ENCODE assay signal across 20 cellular contexts in genomic region chr2:24651643-24652003, GRCh38.
DNase-seq lines count a peak whose midpoint lies in the region; ATAC-seq, FAIRE-seq and TF ChIP-seq lines count a peak whose summit lies in the region.
"Had no signal": no experiment of that assay in that cellular context is flagged by ENCODE, and none has a peak within 500 bp of the region (broad histone marks: within the 10 kb centered on the region; RNA-seq: fewer than 3 reads in every experiment).

No MANE protein-coding gene starts in this region.

- no peaks in the 10 kb centered on the region for H3K27me3 Mint-ChIP-seq in natural killer cell (ENCODE audit: low read depth in 2 of 2)
- H3K27me3 Mint-ChIP-seq: CD4-positive, alpha-beta memory T cell had no signal

- no peak overlapping the region for H3K4me3 ChIP-seq in SK-N-MC
- H3K4me3 ChIP-seq in SK-N-SH (ENCODE audit: low read depth in 2 of 2, low read length in 1 of 2), result no peak overlapping the region

- H3K79me2 ChIP-seq in SK-N-SH (ENCODE audit: insufficient read depth), result 0 out of 2 replicates have a peak, but pooled peaks cover 4% of the 10 kb centered on the region

- H3K9ac ChIP-seq in SK-N-MC (ENCODE audit: insufficient read length), result no peak overlapping the region
- no peak overlapping the region for H3K9ac ChIP-seq in SK-N-SH
- H3K9ac ChIP-seq: KMS-11 had no signal

- no peak for DNase-seq in GM12892 (ENCODE audit: insufficient read length)
- no peak for DNase-seq in SK-N-MC (ENCODE audit: low read depth, low spot score)
- no peak for DNase-seq in natural killer cell
- DNase-seq in renal cortical epithelial cell (ENCODE audit: low read depth), result peak; percentile 2
- DNase-seq in NCI-H128 (lab: John Stamatoyannopoulos, UW; ENCODE audit: unreplicated experiment), result no peak
- DNase-seq in NCI-H510A treated with DMSO at 0.1 percent for 48 hours (lab: John Stamatoyannopoulos, UW), result no peak
- DNase-seq in SK-N-SH, result no peak
- DNase-seq: BE2C; CD4-positive, alpha-beta memory T cell; COR-L47; DMS153; DMS79 treated with DMSO at 0.1 percent for 48 hours; EL; GOT3; H9 had no signal

- no peak for TF ChIP-seq POLR2A in GM12892 (IDR thresholded peaks at IDR 0.05; ENCODE audit: low read depth, low read length)

- no peaks in the 10 kb centered on the region for H3K9me2 ChIP-seq in SK-N-SH

- FAIRE-seq in GM12892 (lab: Jason Lieb, UNC), result peak; percentile 57
- FAIRE-seq: D721Med, G401.6 had no signal

- no peak for TF ChIP-seq RAD21 in SK-N-SH (IDR thresholded peaks at IDR 0.05; ENCODE audit: low read length)

- no peaks in the 10 kb centered on the region for H3K9me3 ChIP-seq in SK-N-MC (ENCODE audit: low read depth, low read length)
- no peaks in the 10 kb centered on the region for H3K9me3 ChIP-seq in SK-N-SH
- H3K9me3 ChIP-seq: BE2C had no signal

- POLR2A ChIA-PET in SK-N-SH (lab: Yijun Ruan, JAX), result no interaction called here

- no peaks in the 10 kb centered on the region for H3K9me3 Mint-ChIP-seq in natural killer cell
- H3K9me3 Mint-ChIP-seq: CD4-positive, alpha-beta memory T cell; H9 had no signal

- H3K4me3 Mint-ChIP-seq in natural killer cell, result no peak overlapping the region
- H3K4me3 Mint-ChIP-seq: CD4-positive, alpha-beta memory T cell; H9 had no signal

- no peak overlapping the region for H3K4me2 ChIP-seq in SK-N-SH
- H3K4me2 ChIP-seq: KMS-11 had no signal

- H3F3A ChIP-seq in SK-N-SH (replicated peaks; ENCODE audit: insufficient read depth), result no peaks in the 10 kb centered on the region

- ATAC-seq in natural killer cell (peak in 1 of 3 donors; percentile 49), HG02970 (IDR thresholded peaks at IDR 0.05; ENCODE audit: low FRiP score, unreplicated experiment) (no peak)

- peak overlapping the region; percentile 36 to 70 for H3K27ac Mint-ChIP-seq in natural killer cell
- H3K27ac Mint-ChIP-seq: H9 had no signal

- H3K36me3 Mint-ChIP-seq in natural killer cell, result no peaks in the 10 kb centered on the region

- TF ChIP-seq CTCF in natural killer cell (IDR thresholded peaks at IDR 0.05) (no peak), SK-N-SH (IDR thresholded peaks at IDR 0.05) (no peak)

- H3K36me3 ChIP-seq in SK-N-MC (ENCODE audit: insufficient read depth, low read length), result peaks cover 4% of the 10 kb centered on the region; the same call in 1 of the 2 replicates
- peaks cover 0 to 10% of the 10 kb centered on the region in 2 experiments for H3K36me3 ChIP-seq in SK-N-SH (replicated peaks in 1 of 2; ENCODE audit: control insufficient read depth in 1 of 2, insufficient read depth in 2 of 2, low read length in 1 of 2)
- H3K36me3 ChIP-seq: BE2C had no signal

- H3K4me1 Mint-ChIP-seq in natural killer cell, result peaks cover 33 to 38% of the 10 kb centered on the region in 2 donors

- no peak for TF ChIP-seq EP300 in SK-N-SH (IDR thresholded peaks at IDR 0.05; ENCODE audit: borderline replicate concordance in 1 of 2, low read depth in 1 of 2, low read length in 1 of 2)

- H3K4me1 ChIP-seq in SK-N-SH (ENCODE audit: control insufficient read depth in 1 of 2, insufficient read depth in 2 of 2, low read depth in 1 of 2, low read length in 1 of 2), result peaks cover 0 to 3% of the 10 kb centered on the region in 2 experiments; a peak in 2 of 4 replicates
- H3K4me1 ChIP-seq: BE2C had no signal

- H2AFZ ChIP-seq in SK-N-SH (ENCODE audit: low read depth), result no peak overlapping the region

- no peaks in the 10 kb centered on the region for H3K27me3 ChIP-seq in SK-N-SH (ENCODE audit: insufficient read depth)
- H3K27me3 ChIP-seq: BE2C had no signal

- CTCF ChIA-PET in SK-N-SH (lab: Yijun Ruan, JAX), result interaction anchor here (0.5 kb wide), 1 partner anchor 26 kb away, joined by 3 read pairs; no protein-coding TSS in a partner anchor

- H3K27ac ChIP-seq in SK-N-MC, result peak overlapping the region; percentile 75; the same call in 1 of the 2 replicates
- no peak overlapping the region for H3K27ac ChIP-seq in SK-N-SH (ENCODE audit: low read depth in 2 of 2, low read length in 1 of 2)
- H3K27ac ChIP-seq: C4-2B, KMS-11 had no signal

- no peaks in the 10 kb centered on the region for H4K20me1 ChIP-seq in SK-N-SH (ENCODE audit: insufficient read depth)

- intact Hi-C loops in natural killer cell (cut with micrococcal nuclease), result no loop called here

TF ChIP-seq in SK-N-SH, 30 proteins besides CTCF, POLR2A, EP300 and RAD21 (continues in another document):
- TF ChIP-seq GATA2 (CRISPR knock-in tag; IDR thresholded peaks at IDR 0.05) (no peak), RCOR1 (IDR thresholded peaks at IDR 0.05; ENCODE audit: low read length) (no peak), GABPA (IDR thresholded peaks at IDR 0.05; ENCODE audit: low read depth) (no peak), ELF1 (IDR thresholded peaks at IDR 0.05) (no peak), RFX5 (IDR thresholded peaks at IDR 0.05; ENCODE audit: low read length) (no peak), FOXJ3 (CRISPR knock-in tag; IDR thresholded peaks at IDR 0.05) (no peak), MAX (IDR thresholded peaks at IDR 0.05; ENCODE audit: low read depth) (no peak), TEAD4 (IDR thresholded peaks at IDR 0.05; ENCODE audit: borderline replicate concordance, insufficient read depth) (no peak), SIN3A (IDR thresholded peaks at IDR 0.05; ENCODE audit: borderline replicate concordance, low read depth, low read length) (no peak), JUND (IDR thresholded peaks at IDR 0.05) (no peak), REST (IDR thresholded peaks at IDR 0.05; ENCODE audit: low read depth, low read length) (no peak), TCF12 (IDR thresholded peaks at IDR 0.05) (no peak), YY1 (IDR thresholded peaks at IDR 0.05; ENCODE audit: low read depth) (no peak), EZH2phosphoT487 (IDR thresholded peaks at IDR 0.05; ENCODE audit: borderline replicate concordance, low read depth) (no peak), MEF2A (IDR thresholded peaks at IDR 0.05; ENCODE audit: borderline replicate concordance, low read depth) (no peak), SMC3 (IDR thresholded peaks at IDR 0.05; ENCODE audit: low read depth, low read length) (no peak)
- TF ChIP-seq, protein P1, sequence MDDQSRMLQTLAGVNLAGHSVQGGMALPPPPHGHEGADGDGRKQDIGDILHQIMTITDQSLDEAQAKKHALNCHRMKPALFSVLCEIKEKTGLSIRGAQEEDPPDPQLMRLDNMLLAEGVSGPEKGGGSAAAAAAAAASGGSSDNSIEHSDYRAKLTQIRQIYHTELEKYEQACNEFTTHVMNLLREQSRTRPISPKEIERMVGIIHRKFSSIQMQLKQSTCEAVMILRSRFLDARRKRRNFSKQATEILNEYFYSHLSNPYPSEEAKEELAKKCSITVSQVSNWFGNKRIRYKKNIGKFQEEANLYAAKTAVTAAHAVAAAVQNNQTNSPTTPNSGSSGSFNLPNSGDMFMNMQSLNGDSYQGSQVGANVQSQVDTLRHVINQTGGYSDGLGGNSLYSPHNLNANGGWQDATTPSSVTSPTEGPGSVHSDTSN (IDR thresholded peaks at IDR 0.05), result no peak
- TF ChIP-seq, protein P2, sequence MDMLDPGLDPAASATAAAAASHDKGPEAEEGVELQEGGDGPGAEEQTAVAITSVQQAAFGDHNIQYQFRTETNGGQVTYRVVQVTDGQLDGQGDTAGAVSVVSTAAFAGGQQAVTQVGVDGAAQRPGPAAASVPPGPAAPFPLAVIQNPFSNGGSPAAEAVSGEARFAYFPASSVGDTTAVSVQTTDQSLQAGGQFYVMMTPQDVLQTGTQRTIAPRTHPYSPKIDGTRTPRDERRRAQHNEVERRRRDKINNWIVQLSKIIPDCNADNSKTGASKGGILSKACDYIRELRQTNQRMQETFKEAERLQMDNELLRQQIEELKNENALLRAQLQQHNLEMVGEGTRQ (IDR thresholded peaks at IDR 0.05; ENCODE audit: borderline replicate concordance, low read depth, low read length), result no peak
- TF ChIP-seq, protein P3, sequence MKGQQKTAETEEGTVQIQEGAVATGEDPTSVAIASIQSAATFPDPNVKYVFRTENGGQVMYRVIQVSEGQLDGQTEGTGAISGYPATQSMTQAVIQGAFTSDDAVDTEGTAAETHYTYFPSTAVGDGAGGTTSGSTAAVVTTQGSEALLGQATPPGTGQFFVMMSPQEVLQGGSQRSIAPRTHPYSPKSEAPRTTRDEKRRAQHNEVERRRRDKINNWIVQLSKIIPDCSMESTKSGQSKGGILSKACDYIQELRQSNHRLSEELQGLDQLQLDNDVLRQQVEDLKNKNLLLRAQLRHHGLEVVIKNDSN (IDR thresholded peaks at IDR 0.05; ENCODE audit: borderline replicate concordance, low read depth), result no peak
